Comparison of ENCODE assay signal across 8 cellular contexts in genomic region chrX:48574270-48575266, GRCh38. TPM values are rescaled to one million over a fixed set of nuclear protein-coding genes. Genes with fewer than 3 reads are reported as not detected.
DNase-seq lines count a peak whose midpoint lies in the region; ATAC-seq, FAIRE-seq and TF ChIP-seq lines count a peak whose summit lies in the region.

Gene RBM3, plus strand, starts transcription at chrX:48574484. Its CDS starts 697 bp downstream, at chrX:48575181.

- TF ChIP-seq CTCF in transverse colon (IDR thresholded peaks at IDR 0.05): peak; percentile 37 to 64 (median 42)

- H3K27ac ChIP-seq in adipose tissue (ENCODE audit: low read depth, low read length) (peak within 1 kb of the TSS; percentile 79), transverse colon (peak within 1 kb of the TSS; percentile 96 to 99 (median 98))

- FAIRE-seq in GM12892 (lab: Jason Lieb, UNC): peak; percentile 91

- DNase-seq in GM12892 (ENCODE audit: insufficient read length) (peak; percentile 63), NCI-H146 (lab: John Stamatoyannopoulos, UW) (peak; percentile 95), T-cell (peak; percentile 79 to 95 (median 93)), cardiac septum (ENCODE audit: low spot score) (peak; percentile 95), pons (ENCODE audit: low spot score) (peak; percentile 94), transverse colon (peak; percentile 94)

- peak; percentile 1 for TF ChIP-seq EP300 in transverse colon (IDR thresholded peaks at IDR 0.05; ENCODE audit: low read depth)

- POLR2A ChIA-PET in T-cell (lab: Charles Lee): interaction anchor here (0.5 to 1.7 kb wide), 5 partner anchors 25 to 1061 kb away, joined by 3 to 7 read pairs (median 5); partner anchors contain the start of gene TBC1D25 (in 1 of the 2)

- peak; percentile 88 for TF ChIP-seq POLR2A in GM12892 (IDR thresholded peaks at IDR 0.05; ENCODE audit: low read depth, low read length)
- TF ChIP-seq POLR2A in transverse colon (IDR thresholded peaks at IDR 0.05): peak; percentile 91

- peaks cover 9 to 15% (median 12%) of the 10 kb centered on the region in 4 donors for H3K4me1 ChIP-seq in transverse colon

- peaks cover 12% of the 10 kb centered on the region for H3K36me3 Mint-ChIP-seq in T-cell

- 0 to 37% (median 0%) methylated on average over 53 to 71 of the region's 71 CpGs for WGBS in adipose tissue, 3 donors
- 40% methylated on average over 71 of the region's 71 CpGs; no CpG with 5 or more reads in 1 of the 2 donors for WGBS in transverse colon (ENCODE audit: low coverage in 1 of 2), 2 donors

- H3K9me3 ChIP-seq in transverse colon: no peaks in the 10 kb centered on the region

- peaks cover 20 to 34% (median 23%) of the 10 kb centered on the region in 3 donors for H3K4me1 Mint-ChIP-seq in T-cell

- intact Hi-C loops in cardiac septum (cut with DNase I) (loop anchor here (1.0 kb wide), 1 partner anchor 121 kb away; no protein-coding TSS in a partner anchor), transverse colon (cut with DNase I; ENCODE audit: low total_unique reads) (no loop called here)

- in situ Hi-C loops in transverse colon (cut with MboI; ENCODE audit: low pct_ligation_motif_present in 1 of 4, low pct_unique_long_range_greater_than_20kb in 1 of 4, low sequenced_read_pairs in 3 of 4): no loop called here

- CTCF ChIA-PET in T-cell (lab: Charles Lee): interaction anchor here (0.6 to 2.0 kb wide), 6 partner anchors 24 to 612 kb away, joined by 3 to 7 read pairs (median 4); partner anchors contain the start of genes HDAC6 (in 1 of the 2) and TBC1D25 (in 1 of the 2)

- H3K4me3 Mint-ChIP-seq in T-cell: peak within 1 kb of the TSS; percentile 97 to 99 (median 98)

- H3K27me3 ChIP-seq in transverse colon: no peaks in the 10 kb centered on the region

- ATAC-seq in HG02840 (IDR thresholded peaks at IDR 0.05; ENCODE audit: low FRiP score, unreplicated experiment): peak; percentile 77
- ATAC-seq in T-cell (replicated peaks in 1 of 4): peak; percentile 96 to 98 (median 96)

- H3K4me3 ChIP-seq in transverse colon: peak within 1 kb of the TSS; percentile 51 to 90 (median 74)

- peak within 1 kb of the TSS; percentile 99 to 100 for H3K27ac Mint-ChIP-seq in T-cell

- no peaks in the 10 kb centered on the region for H3K27me3 Mint-ChIP-seq in T-cell

- no peaks in the 10 kb centered on the region for H3K9me3 Mint-ChIP-seq in T-cell

- H3K36me3 ChIP-seq in transverse colon: peaks cover 0 to 16% (median 5%) of the 10 kb centered on the region in 4 donors

RNA-seq across cellular contexts. Expression of gene RBM3, which starts in this region (rescaled TPM):
- 509 TPM for polyA plus RNA-seq in GM12892 (2012; ENCODE audit: missing spikeins)
- total RNA-seq in T-cell (100 to 1,000 TPM; 212 to 345 (median 222) TPM), cardiac septum (96.9 TPM), transverse colon (100 to 1,000 TPM in 3 of 4 donors, 10 to 100 TPM in 1; 65.7 to 157 (median 127) TPM)
- 100 to 1,000 TPM; 121 to 291 (median 164) TPM for polyA plus RNA-seq in adipose tissue

Comparison
In these comparisons a context has a peak if more than half of its experiments do, and no peak if none do; other contexts are left out.
1. Peak in every context shown above with its lines: DNase-seq, ATAC-seq, H3K4me3 ChIP-seq and H3K27ac ChIP-seq.